ENCODE assay signal across 8 cellular contexts in the genomic region with DNA sequence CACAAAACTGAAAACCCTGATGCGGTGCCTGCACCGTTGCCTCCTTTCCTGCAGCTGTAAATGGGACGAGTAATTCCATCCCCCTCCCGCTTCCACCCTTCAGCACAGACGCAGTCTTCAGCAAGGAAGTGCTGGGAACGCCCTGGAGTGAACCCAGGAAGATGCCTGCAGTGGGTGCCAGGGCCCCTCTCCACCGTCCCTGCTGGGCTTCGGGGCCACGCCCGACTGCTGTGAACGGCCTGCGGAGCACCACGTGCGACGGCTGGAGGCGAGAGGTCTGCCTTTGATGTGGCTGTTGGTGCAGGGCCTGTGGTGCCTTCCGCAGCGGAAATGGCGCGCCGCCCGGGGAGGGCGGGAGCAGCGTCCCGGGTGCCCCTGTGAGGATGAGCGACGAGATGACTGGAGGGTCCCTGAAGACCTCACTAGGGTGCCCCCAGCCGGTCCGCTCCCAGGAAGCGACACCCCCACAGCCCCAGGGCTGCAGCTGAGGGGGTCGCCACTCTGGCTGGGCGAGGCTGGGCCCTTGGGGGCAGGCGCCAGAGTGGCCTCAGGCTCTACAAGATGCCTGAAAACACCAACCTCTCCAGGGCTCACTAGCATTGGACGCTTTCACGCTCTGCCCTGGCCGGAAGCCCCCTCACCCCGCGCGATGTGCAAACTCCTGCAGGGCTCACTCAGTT. TPM values are rescaled to one million over a fixed set of nuclear protein-coding genes. Genes with fewer than 3 reads are reported as not detected.
DNase-seq lines count a peak whose midpoint lies in the region; ATAC-seq, FAIRE-seq and TF ChIP-seq lines count a peak whose summit lies in the region.

No MANE protein-coding gene starts in this region.

- in situ Hi-C loops in GM13976 (cut with MboI; ENCODE audit: low sequenced_read_pairs, unreplicated experiment), result no loop called here

- no peak for TF ChIP-seq CTCF in GM13976 (IDR thresholded peaks at IDR 0.05; ENCODE audit: borderline replicate concordance, control extremely low read depth, extremely low read depth, insufficient read depth, missing control alignments)
- TF ChIP-seq CTCF in WI38 (IDR thresholded peaks at IDR 0.05; ENCODE audit: low read depth, low read length), result no peak
- TF ChIP-seq CTCF in bronchial epithelial cell (IDR thresholded peaks at IDR 0.05; ENCODE audit: insufficient read depth, low read length, severe bottlenecking), result no peak
- TF ChIP-seq CTCF in kidney (IDR thresholded peaks at IDR 0.05; ENCODE audit: borderline replicate concordance, extremely low read depth, insufficient read depth), result no peak

- intact Hi-C loops in kidney (cut with DNase I), result no loop called here

- H3K4me1 ChIP-seq in kidney (ENCODE audit: control insufficient read depth in 1 of 2, insufficient read depth in 1 of 2, low read depth in 1 of 2, low read length in 2 of 2), result peaks cover 0 to 9% of the 10 kb centered on the region in 2 donors

- ATAC-seq in HG02759 (IDR thresholded peaks at IDR 0.05; ENCODE audit: unreplicated experiment), result peak; percentile 76

- no peak overlapping the region for H3K9ac ChIP-seq in kidney (ENCODE audit: low read length in 2 of 2)

- FAIRE-seq in bronchial epithelial cell (lab: Jason Lieb, UNC), result no peak
- no peak for FAIRE-seq in kidney (lab: Jason Lieb, UNC)

- peaks cover 2% of the 10 kb centered on the region for H3K36me3 ChIP-seq in bronchial epithelial cell (ENCODE audit: control insufficient read depth, insufficient read depth, low read length)
- H3K36me3 ChIP-seq in kidney (ENCODE audit: control insufficient read depth in 1 of 2, insufficient read depth in 2 of 2, low read length in 2 of 2), result no peaks in the 10 kb centered on the region

- no peak overlapping the region for H3K27ac ChIP-seq in kidney (ENCODE audit: low read depth in 2 of 2, low read length in 2 of 2)

- H3K27me3 ChIP-seq in bronchial epithelial cell (ENCODE audit: control insufficient read depth, insufficient read depth, low read length), result no peaks in the 10 kb centered on the region

- no peaks in the 10 kb centered on the region for H3K9me3 ChIP-seq in kidney (ENCODE audit: control insufficient read depth in 1 of 2, low read length in 2 of 2)

- peak; percentile 92 for DNase-seq in GM13976 (ENCODE audit: low spot score)
- peak; percentile 83 for DNase-seq in NCI-H146 (lab: John Stamatoyannopoulos, UW)
- peak; percentile 78 for DNase-seq in bronchial epithelial cell (ENCODE audit: low read depth)
- peak; percentile 96 for DNase-seq in kidney
- peak; percentile 69 to 72 for DNase-seq in stimulated activated CD4-positive, alpha-beta T cell treated with anti-CD3 and anti-CD28 coated beads, Interleukin-2, amount 100 ng/mL, for 48 hours
- no peak for DNase-seq in T1000 (lab: John Stamatoyannopoulos, UW)

- H3K4me3 ChIP-seq in WI38 (ENCODE audit: low read depth, low read length) (peak overlapping the region; percentile 51), bronchial epithelial cell (ENCODE audit: low read depth, low read length) (peak overlapping the region; percentile 27), kidney (ENCODE audit: low read length in 2 of 2) (peak overlapping the region in 1 of 2 donors; percentile 43)

RNA-seq across cellular contexts. Expression of a gene that starts 0.7 kb away (rescaled TPM):
- 1.6 and 4.1 TPM in 2 replicates for total RNA-seq in bronchial epithelial cell
- total RNA-seq in kidney, result 13.5 TPM
- polyA plus RNA-seq in kidney (ENCODE audit: insufficient read depth, low read depth, low replicate concordance), result 2.1 TPM

RNA-seq across cellular contexts. Expression of a gene that starts 5.2 kb away (rescaled TPM):
- total RNA-seq in bronchial epithelial cell, result 23.7 and 24.5 TPM in 2 replicates
- 35.0 TPM for total RNA-seq in kidney
- polyA plus RNA-seq in kidney (ENCODE audit: insufficient read depth, low read depth, low replicate concordance), result 3.4 TPM

RNA-seq across cellular contexts. Expression of a gene that starts 30.6 kb away (rescaled TPM):
- 62.9 and 80.6 TPM in 2 replicates for total RNA-seq in bronchial epithelial cell
- 66.2 TPM for total RNA-seq in kidney
- 39.3 TPM for polyA plus RNA-seq in kidney (ENCODE audit: insufficient read depth, low read depth, low replicate concordance)

RNA-seq across cellular contexts. Expression of a gene that starts 44.5 kb away (rescaled TPM):
- 69.5 and 140 TPM in 2 replicates for total RNA-seq in bronchial epithelial cell
- total RNA-seq in kidney, result 209 TPM
- polyA plus RNA-seq in kidney (ENCODE audit: insufficient read depth, low read depth, low replicate concordance), result 157 TPM
